ENCODE assay signal across 29 cellular contexts in the genomic region with DNA sequence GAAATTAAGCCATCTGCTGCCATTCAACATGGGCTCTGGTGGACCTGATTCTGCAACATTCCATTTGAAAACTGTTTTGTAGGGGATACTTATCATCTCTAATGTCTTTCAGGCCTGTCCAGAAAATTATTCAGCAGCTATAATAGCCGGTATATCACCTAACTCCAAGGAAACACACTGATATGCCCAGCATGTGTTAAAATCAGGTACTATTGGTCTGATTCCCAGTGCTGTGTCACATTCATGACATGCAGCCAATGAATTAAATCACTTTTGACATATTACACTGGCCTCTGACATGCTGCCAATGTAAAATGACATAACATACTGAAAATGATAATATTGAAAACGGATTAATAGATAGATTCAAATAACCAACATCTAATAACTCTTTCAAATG.
"Had no signal": no experiment of that assay in that cellular context is flagged by ENCODE, and none has a peak within 500 bp of the region (broad histone marks: within the 10 kb centered on the region; RNA-seq: fewer than 3 reads in every experiment).

No MANE protein-coding gene starts in this region.

- H3K27me3 ChIP-seq: SJCRH30 had no signal

- H3K27ac ChIP-seq: KMS-11, PC-9, RWPE1, SJCRH30, SK-N-MC had no signal

- H3K4me3 ChIP-seq: PC-9, SJCRH30, SK-N-MC had no signal

- H3K9me3 ChIP-seq: SJCRH30 had no signal

- ATAC-seq: Panc1, SK-N-SH treated with all-trans-retinoic acid at 6 μM for 48 hours had no signal

- DNase-seq: Karpas-422, KBM-7, MM.1S, MV-4-11, NCI-H1092, NCI-H1105, NCI-H1417 treated with DMSO at 0.1 percent for 48 hours, NCI-H1436 treated with DMSO at 0.1 percent for 48 hours, NCI-H1694 treated with DMSO at 0.1 percent for 48 hours, NCI-H187 treated with DMSO at 0.1 percent for 48 hours, NCI-H2029, NCI-H2081, NCI-H2171 treated with DMSO at 0.1 percent for 48 hours, NCI-H2227 treated with DMSO at 0.1 percent for 48 hours, NCI-H345, NCI-H446, NCI-H510A treated with DMSO at 0.1 percent for 48 hours, NCI-H524 treated with DMSO at 0.1 percent for 48 hours, NCI-H526 treated with DMSO at 0.1 percent for 48 hours, NCI-H774, PC-9, SHP77, SIG-M5, SJCRH30 had no signal

- H3K4me1 ChIP-seq: SJCRH30 had no signal

- H3K36me3 ChIP-seq: SJCRH30 had no signal
